ENCODE assay signal across 18 cellular contexts in the genomic region with DNA sequence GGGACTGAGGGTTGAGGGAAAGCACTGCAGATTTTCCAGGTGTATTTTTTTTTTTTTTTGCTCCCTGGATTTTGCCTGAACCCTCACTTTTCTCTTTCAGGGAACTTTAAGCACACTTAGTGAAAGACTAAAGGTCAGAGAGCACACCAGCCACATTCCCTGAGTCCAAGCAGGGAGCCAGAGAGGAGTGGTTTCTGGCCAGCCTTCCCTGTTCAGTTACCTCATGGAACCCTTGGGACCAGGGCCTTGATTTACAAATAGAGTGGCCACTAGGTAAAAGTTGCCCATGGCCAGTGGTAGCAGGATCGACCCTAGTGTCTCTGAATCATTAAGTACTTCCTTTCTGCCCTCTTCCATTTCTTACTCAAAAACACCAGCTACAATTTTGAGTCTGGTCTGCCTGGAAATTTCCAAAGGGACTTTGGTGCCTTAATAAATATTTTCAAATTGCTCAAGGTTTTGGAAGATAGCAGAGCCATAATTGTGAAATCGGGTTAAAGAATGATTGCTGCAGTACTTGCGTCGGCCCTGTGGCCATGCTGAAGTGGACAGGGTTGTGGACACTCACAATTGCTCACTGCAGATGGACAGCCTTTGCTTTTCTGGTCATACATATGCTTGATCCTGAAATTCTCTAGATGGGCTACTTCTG. TPM values are rescaled to one million over a fixed set of nuclear protein-coding genes. Genes with fewer than 3 reads are reported as not detected.
DNase-seq lines count a peak whose midpoint lies in the region; ATAC-seq, FAIRE-seq and TF ChIP-seq lines count a peak whose summit lies in the region.
"Had no signal": no experiment of that assay in that cellular context is flagged by ENCODE, and none has a peak within 500 bp of the region (broad histone marks: within the 10 kb centered on the region; RNA-seq: fewer than 3 reads in every experiment).

No MANE protein-coding gene starts in this region.

- H3K27me3 ChIP-seq in body of pancreas (no peaks in the 10 kb centered on the region), uterus (no peaks in the 10 kb centered on the region)

- no peaks in the 10 kb centered on the region for H3K27me3 Mint-ChIP-seq in osteocyte (ENCODE audit: unreplicated experiment)

- ATAC-seq in body of pancreas (peak; percentile 50), left cardiac atrium (peak; percentile 45 to 89), GM21360 (IDR thresholded peaks at IDR 0.05; ENCODE audit: unreplicated experiment) (no peak)
- ATAC-seq: stimulated activated naive CD8-positive, alpha-beta T cell treated with anti-CD3 and anti-CD28 coated beads, Interleukin-15, Interleukin-2, amounts not matched to agents 100 U/mL and 50 U/mL, for 24 hours had no signal

- no peaks in the 10 kb centered on the region for H3K36me3 Mint-ChIP-seq in osteocyte (ENCODE audit: unreplicated experiment)
- H3K36me3 Mint-ChIP-seq: activated naive CD4-positive, alpha-beta T cell treated with anti-CD3 and anti-CD28 coated beads, Interleukin-2, amount 10 ng/mL, durations not matched to agents 7 days and 5 days had no signal

- H3K4me1 ChIP-seq in body of pancreas (peaks cover 2% of the 10 kb centered on the region), uterus (peaks cover 0 to 3% of the 10 kb centered on the region in 2 donors)
- H3K4me1 ChIP-seq: parathyroid adenoma had no signal

- peak overlapping the region; percentile 25 for H3K27ac Mint-ChIP-seq in osteocyte (ENCODE audit: unreplicated experiment)
- H3K27ac Mint-ChIP-seq: activated CD4-positive, alpha-beta T cell treated with anti-CD3 and anti-CD28 coated beads, Interleukin-2, amount 10 ng/mL, durations not matched to agents 24 days and 14 days; activated naive CD4-positive, alpha-beta T cell treated with anti-CD3 and anti-CD28 coated beads, Interleukin-2, amount 10 ng/mL, durations not matched to agents 7 days and 5 days had no signal

- H3K27ac ChIP-seq in body of pancreas: no peak overlapping the region
- peak overlapping the region; percentile 72 to 91 for H3K27ac ChIP-seq in uterus
- H3K27ac ChIP-seq: parathyroid adenoma had no signal

- H3K4me3 Mint-ChIP-seq in osteocyte (ENCODE audit: unreplicated experiment): no peak overlapping the region
- H3K4me3 Mint-ChIP-seq: activated CD4-positive, alpha-beta T cell treated with anti-CD3 and anti-CD28 coated beads, Interleukin-2, amount 10 ng/mL, durations not matched to agents 24 days and 14 days; activated naive CD4-positive, alpha-beta T cell treated with anti-CD3 and anti-CD28 coated beads, Interleukin-2, amount 10 ng/mL, durations not matched to agents 7 days and 5 days had no signal

- H3K36me3 ChIP-seq in body of pancreas (replicated peaks in 1 of 2; ENCODE audit: insufficient read depth in 1 of 2, low read depth in 2 of 2) (no peaks in the 10 kb centered on the region), uterus (no peaks in the 10 kb centered on the region)

- TF ChIP-seq POLR2A in body of pancreas (IDR thresholded peaks at IDR 0.05) (no peak), uterus (IDR thresholded peaks at IDR 0.05) (no peak)

- no peak for FAIRE-seq in RCC 7860 (lab: Jason Lieb, UNC)
- FAIRE-seq: endometrium, kidney had no signal

- peaks cover 57% of the 10 kb centered on the region for H3K4me1 Mint-ChIP-seq in osteocyte (ENCODE audit: unreplicated experiment)
- H3K4me1 Mint-ChIP-seq: activated CD4-positive, alpha-beta T cell treated with anti-CD3 and anti-CD28 coated beads, Interleukin-2, amount 10 ng/mL, durations not matched to agents 24 days and 14 days; activated naive CD4-positive, alpha-beta T cell treated with anti-CD3 and anti-CD28 coated beads, Interleukin-2, amount 10 ng/mL, durations not matched to agents 7 days and 5 days had no signal

- H3K9me3 Mint-ChIP-seq in osteocyte (ENCODE audit: unreplicated experiment): no peaks in the 10 kb centered on the region
- H3K9me3 Mint-ChIP-seq: activated CD4-positive, alpha-beta T cell treated with anti-CD3 and anti-CD28 coated beads, Interleukin-2, amount 10 ng/mL, durations not matched to agents 24 days and 14 days; activated naive CD4-positive, alpha-beta T cell treated with anti-CD3 and anti-CD28 coated beads, Interleukin-2, amount 10 ng/mL, durations not matched to agents 7 days and 5 days had no signal

- TF ChIP-seq CTCF in body of pancreas (IDR thresholded peaks at IDR 0.05) (no peak), osteocyte (IDR thresholded peaks at IDR 0.05) (no peak), uterus (IDR thresholded peaks at IDR 0.05) (no peak)

- DNase-seq in body of pancreas: no peak
- DNase-seq in left cardiac atrium: no peak
- no peak for DNase-seq in osteocyte (ENCODE audit: extremely low spot score, unreplicated experiment)
- DNase-seq in uterus: no peak
- DNase-seq in NCI-H748 treated with DMSO at 0.1 percent for 48 hours (lab: John Stamatoyannopoulos, UW): no peak
- no peak for DNase-seq in RCC 7860 (ENCODE audit: low spot score)
- DNase-seq: activated CD4-positive, alpha-beta T cell treated with anti-CD3 and anti-CD28 coated beads, Interleukin-2, amount 10 ng/mL, durations not matched to agents 24 days and 14 days; activated naive CD4-positive, alpha-beta T cell treated with anti-CD3 and anti-CD28 coated beads, Interleukin-2, amount 10 ng/mL, durations not matched to agents 7 days and 5 days; C1 segment of cervical spinal cord; caudate nucleus; KBM-7; kidney; NCI-H2171 treated with DMSO at 0.1 percent for 48 hours; SHP77 treated with DMSO at 0.1 percent for 48 hours; stimulated activated naive CD8-positive, alpha-beta T cell treated with anti-CD3 and anti-CD28 coated beads, Interleukin-15, Interleukin-2, amounts not matched to agents 100 U/mL and 50 U/mL, for 24 hours had no signal

- no peak overlapping the region for H3K4me3 ChIP-seq in body of pancreas
- no peak overlapping the region for H3K4me3 ChIP-seq in uterus

- WGBS in body of pancreas, 2 donors: 66 to 75% methylated on average over 4 of the region's 4 CpGs

- intact Hi-C loops in body of pancreas (cut with DNase I) (no loop called here), left cardiac atrium (cut with DNase I) (no loop called here), uterus (cut with DNase I; ENCODE audit: low total_unique reads) (no loop called here)

- H3K9me3 ChIP-seq in body of pancreas (no peaks in the 10 kb centered on the region), uterus (no peaks in the 10 kb centered on the region)

RNA-seq across cellular contexts. Expression of gene PALM2AKAP2, which starts 14.5 kb away (rescaled TPM):
- 1 to 10 TPM in 1 of 2 donors, under 1 TPM in 1; 0.99 to 2.1 TPM for total RNA-seq in body of pancreas
- 100 to 1,000 TPM in 1 of 2 donors, 10 to 100 TPM in 1; 97.6 to 102 TPM for total RNA-seq in left cardiac atrium
- 24.2 and 25.3 TPM in 2 replicates for total RNA-seq in osteocyte
- 10 to 100 TPM in 3 of 4 donors, 1 to 10 TPM in 1; 2.1 to 49.5 (median 26.3) TPM for total RNA-seq in uterus

Comparison
In these comparisons a context has a peak if more than half of its experiments do, and no peak if none do; other contexts are left out.
1. H3K27ac ChIP-seq: peak in uterus (2 of 2); none in body of pancreas (0 of 4).